Comparison of ENCODE assay signal across 1 cellular context in the genomic region with DNA sequence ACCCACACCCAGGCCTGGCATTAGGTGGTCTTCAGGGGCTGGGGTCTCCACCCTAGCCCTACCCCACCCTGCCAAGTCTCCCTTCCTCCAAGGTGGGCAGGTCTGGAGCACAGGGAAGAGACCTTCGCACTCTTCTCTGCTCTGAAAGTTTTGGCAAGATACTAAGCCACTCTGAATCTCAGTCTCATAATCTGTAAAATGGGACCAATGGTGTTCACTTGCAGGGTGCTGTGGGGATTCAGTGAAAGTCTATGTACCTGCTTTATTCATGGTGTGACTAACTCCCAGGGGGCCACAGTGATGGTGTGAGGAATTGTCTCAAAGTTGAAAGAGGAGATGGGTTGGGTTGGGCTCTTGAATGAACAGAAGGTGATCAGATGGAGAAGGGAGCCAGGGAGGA.
TF ChIP-seq lines count a peak whose summit lies in the region.

No MANE protein-coding gene starts in this region.

TF ChIP-seq in HepG2, 621 proteins besides CTCF, POLR2A, EP300 and RAD21:
- TF ChIP-seq, protein P1, sequence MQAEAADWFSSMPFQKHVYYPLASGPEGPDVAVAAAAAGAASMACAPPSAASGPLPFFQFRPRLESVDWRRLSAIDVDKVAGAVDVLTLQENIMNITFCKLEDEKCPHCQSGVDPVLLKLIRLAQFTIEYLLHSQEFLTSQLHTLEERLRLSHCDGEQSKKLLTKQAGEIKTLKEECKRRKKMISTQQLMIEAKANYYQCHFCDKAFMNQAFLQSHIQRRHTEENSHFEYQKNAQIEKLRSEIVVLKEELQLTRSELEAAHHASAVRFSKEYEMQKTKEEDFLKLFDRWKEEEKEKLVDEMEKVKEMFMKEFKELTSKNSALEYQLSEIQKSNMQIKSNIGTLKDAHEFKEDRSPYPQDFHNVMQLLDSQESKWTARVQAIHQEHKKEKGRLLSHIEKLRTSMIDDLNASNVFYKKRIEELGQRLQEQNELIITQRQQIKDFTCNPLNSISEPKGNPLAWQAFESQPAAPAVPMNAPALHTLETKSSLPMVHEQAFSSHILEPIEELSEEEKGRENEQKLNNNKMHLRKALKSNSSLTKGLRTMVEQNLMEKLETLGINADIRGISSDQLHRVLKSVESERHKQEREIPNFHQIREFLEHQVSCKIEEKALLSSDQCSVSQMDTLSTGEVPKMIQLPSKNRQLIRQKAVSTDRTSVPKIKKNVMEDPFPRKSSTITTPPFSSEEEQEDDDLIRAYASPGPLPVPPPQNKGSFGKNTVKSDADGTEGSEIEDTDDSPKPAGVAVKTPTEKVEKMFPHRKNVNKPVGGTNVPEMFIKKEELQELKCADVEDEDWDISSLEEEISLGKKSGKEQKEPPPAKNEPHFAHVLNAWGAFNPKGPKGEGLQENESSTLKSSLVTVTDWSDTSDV (CRISPR knock-in tag; IDR thresholded peaks at IDR 0.05) = no peak
- TF ChIP-seq, protein P2, sequence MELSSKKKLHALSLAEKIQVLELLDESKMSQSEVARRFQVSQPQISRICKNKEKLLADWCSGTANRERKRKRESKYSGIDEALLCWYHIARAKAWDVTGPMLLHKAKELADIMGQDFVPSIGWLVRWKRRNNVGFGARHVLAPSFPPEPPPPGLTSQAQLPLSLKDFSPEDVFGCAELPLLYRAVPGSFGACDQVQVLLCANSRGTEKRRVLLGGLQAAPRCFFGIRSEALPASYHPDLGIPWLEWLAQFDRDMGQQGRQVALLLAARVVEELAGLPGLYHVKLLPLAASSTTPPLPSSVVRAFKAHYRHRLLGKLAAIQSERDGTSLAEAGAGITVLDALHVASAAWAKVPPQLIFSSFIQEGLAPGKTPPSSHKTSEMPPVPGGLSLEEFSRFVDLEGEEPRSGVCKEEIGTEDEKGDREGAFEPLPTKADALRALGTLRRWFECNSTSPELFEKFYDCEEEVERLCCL (CRISPR knock-in tag; IDR thresholded peaks at IDR 0.05; ENCODE audit: borderline replicate concordance) = no peak
- peak; percentile 68 for TF ChIP-seq ZNF629 (CRISPR knock-in tag; conservative IDR thresholded peaks at IDR 0.05)
